Comparison of ENCODE assay signal across 31 cellular contexts in the genomic region with DNA sequence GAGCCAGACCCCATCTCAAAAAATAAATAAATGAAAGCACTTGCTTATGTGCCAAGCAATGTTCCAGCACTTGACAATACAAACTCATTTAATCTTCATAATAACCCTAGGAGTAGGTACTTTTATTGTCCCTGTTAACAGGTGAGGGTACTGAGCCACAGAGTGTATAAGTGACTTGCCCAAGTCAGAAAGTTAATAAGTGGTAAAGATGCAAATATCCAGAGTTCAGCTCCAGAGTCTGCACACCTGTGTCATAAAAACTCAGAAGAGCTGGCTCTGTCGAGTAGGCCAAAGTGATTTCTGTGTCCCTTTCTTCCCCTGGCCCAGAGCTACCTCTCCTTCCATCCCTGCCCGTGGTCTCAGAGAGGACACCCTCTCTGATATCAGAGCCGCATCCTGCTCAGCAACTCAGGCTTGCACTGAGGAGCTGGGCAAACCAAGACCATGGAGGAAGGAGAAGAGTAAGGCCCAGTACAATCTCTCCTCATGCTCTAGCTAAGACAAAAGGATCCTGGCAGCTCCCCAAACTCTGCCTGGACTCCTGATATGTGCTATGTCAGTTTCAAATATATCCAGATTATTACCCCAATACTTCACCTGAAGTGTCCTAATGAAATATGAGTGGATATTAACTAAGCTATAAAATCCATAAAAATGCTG.
DNase-seq lines count a peak whose midpoint lies in the region; ATAC-seq, FAIRE-seq and TF ChIP-seq lines count a peak whose summit lies in the region.
"Had no signal": no experiment of that assay in that cellular context is flagged by ENCODE, and none has a peak within 500 bp of the region (broad histone marks: within the 10 kb centered on the region; RNA-seq: fewer than 3 reads in every experiment).

No MANE protein-coding gene starts in this region.

- H3K4me3 Mint-ChIP-seq in mesothelial cell of epicardium, result no peak overlapping the region
- H3K4me3 Mint-ChIP-seq: activated CD4-positive, alpha-beta memory T cell treated with anti-CD3 and anti-CD28 coated beads, Interleukin-2, amount 10 ng/mL, durations not matched to agents 7 days and 5 days; activated naive CD8-positive, alpha-beta T cell; H9; IgD-negative memory B cell; stimulated activated memory B cell treated with anti-CD40 and anti-IgM and Interleukin-4, amounts not matched to agents 10 μg/mL and 1 μg/mL and 100 μg/mL, for 72 hours; T-cell had no signal

- peak; percentile 70 for FAIRE-seq in GM18507 (lab: Jason Lieb, UNC)
- FAIRE-seq: colon, RCC 7860 had no signal

- no peak for TF ChIP-seq CTCF in mesothelial cell of epicardium (IDR thresholded peaks at IDR 0.05; ENCODE audit: unreplicated experiment)

- ATAC-seq in GM21619 (IDR thresholded peaks at IDR 0.05; ENCODE audit: unreplicated experiment) (peak; percentile 62), HG03354 (IDR thresholded peaks at IDR 0.05; ENCODE audit: poor library complexity, severe bottlenecking, unreplicated experiment) (peak; percentile 89)
- ATAC-seq: activated CD4-positive, CD25-positive, alpha-beta regulatory T cell treated with anti-CD3 and anti-CD28 coated beads, Interleukin-2, amount 50 U/mL, for 24 hours; right lobe of liver; stimulated activated memory B cell treated with anti-CD40 and anti-IgM and Interleukin-4, amounts not matched to agents 10 μg/mL and 1 μg/mL and 100 μg/mL, for 72 hours; T-cell; upper lobe of right lung had no signal

- in situ Hi-C loops in G401 (cut with HindIII; ENCODE audit: low sequenced_read_pairs), result no loop called here

- H3K36me3 Mint-ChIP-seq in mesothelial cell of epicardium, result no peaks in the 10 kb centered on the region
- H3K36me3 Mint-ChIP-seq: activated naive CD8-positive, alpha-beta T cell; IgD-negative memory B cell; stimulated activated memory B cell treated with anti-CD40 and anti-IgM and Interleukin-4, amounts not matched to agents 10 μg/mL and 1 μg/mL and 100 μg/mL, for 72 hours; T-cell had no signal

- no peaks in the 10 kb centered on the region for H3K9me3 Mint-ChIP-seq in mesothelial cell of epicardium
- H3K9me3 Mint-ChIP-seq: activated CD4-positive, alpha-beta memory T cell treated with anti-CD3 and anti-CD28 coated beads, Interleukin-2, amount 10 ng/mL, durations not matched to agents 7 days and 5 days; IgD-negative memory B cell; stimulated activated memory B cell treated with anti-CD40 and anti-IgM and Interleukin-4, amounts not matched to agents 10 μg/mL and 1 μg/mL and 100 μg/mL, for 72 hours; T-cell had no signal

- no peaks in the 10 kb centered on the region for H3K27me3 Mint-ChIP-seq in mesothelial cell of epicardium (ENCODE audit: low read depth)
- H3K27me3 Mint-ChIP-seq: activated CD4-positive, alpha-beta memory T cell treated with anti-CD3 and anti-CD28 coated beads, Interleukin-2, amount 10 ng/mL, durations not matched to agents 7 days and 5 days; activated naive CD8-positive, alpha-beta T cell; IgD-negative memory B cell; stimulated activated memory B cell treated with anti-CD40 and anti-IgM and Interleukin-4, amounts not matched to agents 10 μg/mL and 1 μg/mL and 100 μg/mL, for 72 hours had no signal

- H3K4me1 Mint-ChIP-seq in mesothelial cell of epicardium, result peaks cover 12% of the 10 kb centered on the region
- H3K4me1 Mint-ChIP-seq: activated CD4-positive, alpha-beta memory T cell treated with anti-CD3 and anti-CD28 coated beads, Interleukin-2, amount 10 ng/mL, durations not matched to agents 7 days and 5 days; stimulated activated memory B cell treated with anti-CD40 and anti-IgM and Interleukin-4, amounts not matched to agents 10 μg/mL and 1 μg/mL and 100 μg/mL, for 72 hours; T-cell had no signal

- H3K27ac Mint-ChIP-seq in mesothelial cell of epicardium, result peak overlapping the region; percentile 67
- H3K27ac Mint-ChIP-seq: activated CD4-positive, alpha-beta memory T cell treated with anti-CD3 and anti-CD28 coated beads, Interleukin-2, amount 10 ng/mL, durations not matched to agents 7 days and 5 days; activated naive CD8-positive, alpha-beta T cell; IgD-negative memory B cell; stimulated activated memory B cell treated with anti-CD40 and anti-IgM and Interleukin-4, amounts not matched to agents 10 μg/mL and 1 μg/mL and 100 μg/mL, for 72 hours; T-cell had no signal

- DNase-seq in GM18507 (ENCODE audit: extremely low spot score, insufficient read length, low read depth), result no peak
- DNase-seq in mesothelial cell of epicardium (ENCODE audit: low spot score in 2 of 2, unreplicated experiment in 2 of 2), result no peak
- DNase-seq in NCI-H1048 (lab: John Stamatoyannopoulos, UW), result no peak
- DNase-seq in activated CD4-positive, CD25-positive, alpha-beta regulatory T cell (lab: John Stamatoyannopoulos, UW), result no peak
- DNase-seq in G401 (ENCODE audit: low spot score), result no peak
- DNase-seq in SK-N-DZ (ENCODE audit: low spot score), result no peak
- DNase-seq: activated CD4-positive, alpha-beta memory T cell treated with anti-CD3 and anti-CD28 coated beads, Interleukin-2, amount 10 ng/mL, durations not matched to agents 7 days and 5 days; anterior cingulate cortex; Caco-2; DMS79; effector memory CD4-positive, alpha-beta T cell; erythroblast; H9; head of caudate nucleus; kidney glomerular epithelial cell; NCI-H1105; NCI-H187 treated with DMSO at 0.1 percent for 48 hours; NCI-H69; right lobe of liver; stimulated activated CD4-positive, alpha-beta T cell treated with anti-CD3 and anti-CD28 coated beads, Interleukin-4, amount 100 ng/mL, for 24 hours; substantia nigra; T-cell; upper lobe of right lung had no signal
